11 cellular contexts compared by ENCODE assay signal in the genomic region with DNA sequence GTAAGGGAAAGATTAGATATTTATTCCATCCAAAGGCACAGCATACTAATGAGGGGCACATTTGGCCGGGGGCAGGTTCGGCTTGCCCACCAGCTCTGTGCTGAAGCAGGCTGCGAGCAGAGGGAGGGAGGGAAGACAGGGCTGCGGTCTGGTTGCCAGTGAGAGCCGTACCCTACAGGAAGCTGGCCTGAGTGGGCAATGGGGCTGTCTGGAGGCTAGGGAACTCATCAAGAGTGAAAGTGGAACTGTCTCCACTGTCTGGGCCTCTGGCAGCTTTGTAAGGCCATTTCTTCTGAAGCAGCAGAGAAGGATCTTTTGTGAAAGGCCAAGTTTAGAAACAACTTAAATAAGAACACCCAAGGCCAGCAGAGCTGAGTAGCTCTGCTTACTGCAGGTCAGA. TPM values are rescaled to one million over a fixed set of nuclear protein-coding genes. Genes with fewer than 3 reads are reported as not detected.
DNase-seq lines count a peak whose midpoint lies in the region; ATAC-seq, FAIRE-seq and TF ChIP-seq lines count a peak whose summit lies in the region.
"Had no signal": no experiment of that assay in that cellular context is flagged by ENCODE, and none has a peak within 500 bp of the region (broad histone marks: within the 10 kb centered on the region; RNA-seq: fewer than 3 reads in every experiment).

No MANE protein-coding gene starts in this region.

- no peak overlapping the region for H3K4me3 ChIP-seq in kidney (ENCODE audit: low read length in 2 of 2)
- no peak overlapping the region for H3K4me3 ChIP-seq in A673 (ENCODE audit: low read depth, low read length, poor library complexity, severe bottlenecking)

- H3K27ac ChIP-seq in kidney (ENCODE audit: low read depth in 2 of 2, low read length in 2 of 2) (no peak overlapping the region), A673 (ENCODE audit: low read depth, low read length, poor library complexity, severe bottlenecking) (no peak overlapping the region)

- POLR2A ChIA-PET in A673 (lab: Charles Lee; ENCODE audit: low non-redundant PET), result no interaction called here

- peak; percentile 79 for DNase-seq in Ammon's horn (ENCODE audit: low spot score)
- DNase-seq in GM19239 (ENCODE audit: insufficient read length, low spot score), result peak; percentile 81
- peak; percentile 6 for DNase-seq in cerebellar cortex (ENCODE audit: low spot score)
- no peak for DNase-seq in kidney
- no peak for DNase-seq in A673 (ENCODE audit: low spot score)
- no peak for DNase-seq in AG08395 (ENCODE audit: low spot score)
- DNase-seq: activated CD4-positive, alpha-beta T cell treated with anti-CD3 and anti-CD28 coated beads for 36 hours; IMR-90; stimulated activated CD4-positive, alpha-beta T cell treated with anti-CD3 and anti-CD28 coated beads, Interleukin-1b, Interleukin-23, amount 100 ng/mL, for 48 hours had no signal

- H3K4me1 ChIP-seq in kidney (ENCODE audit: control insufficient read depth in 1 of 2, insufficient read depth in 1 of 2, low read depth in 1 of 2, low read length in 2 of 2) (no peaks in the 10 kb centered on the region), A673 (ENCODE audit: insufficient read depth, low read length, poor library complexity, severe bottlenecking) (peaks cover 34% of the 10 kb centered on the region)

- H3K9me3 ChIP-seq in kidney (ENCODE audit: control insufficient read depth in 1 of 2, low read length in 2 of 2) (no peaks in the 10 kb centered on the region), A673 (ENCODE audit: low read depth, low read length, poor library complexity, severe bottlenecking) (no peaks in the 10 kb centered on the region)

- no peak for FAIRE-seq in GM19239 (lab: Jason Lieb, UNC)
- FAIRE-seq in kidney (lab: Jason Lieb, UNC), result no peak

- CTCF ChIA-PET in A673 (lab: Charles Lee), result no interaction called here

- no peak for TF ChIP-seq CTCF in kidney (IDR thresholded peaks at IDR 0.05; ENCODE audit: borderline replicate concordance, extremely low read depth, insufficient read depth)
- TF ChIP-seq CTCF in A673 (conservative IDR thresholded peaks at IDR 0.05; ENCODE audit: low read depth, low read length), result no peak

- no peaks in the 10 kb centered on the region for H3K27me3 ChIP-seq in A673 (replicated peaks; ENCODE audit: insufficient read depth, low read depth, low read length, poor library complexity)

- BruUV-seq in A673 (replicated peaks; lab: Mats Ljungman, UMichigan), result no TSS peak

- ATAC-seq in HG03108 (IDR thresholded peaks at IDR 0.05; ENCODE audit: unreplicated experiment) (peak; percentile 86), GM19023 (IDR thresholded peaks at IDR 0.05; ENCODE audit: unreplicated experiment) (no peak)
- ATAC-seq: activated CD4-positive, alpha-beta T cell treated with anti-CD3 and anti-CD28 coated beads for 36 hours had no signal

- intact Hi-C loops in kidney (cut with DNase I) (no loop called here), A673 (cut with micrococcal nuclease; ENCODE audit: unreplicated experiment) (no loop called here)

- H3K36me3 ChIP-seq in kidney (ENCODE audit: control insufficient read depth in 1 of 2, insufficient read depth in 2 of 2, low read length in 2 of 2) (no peaks in the 10 kb centered on the region), A673 (ENCODE audit: insufficient read depth, low read length, poor library complexity, severe bottlenecking) (peaks cover 63% of the 10 kb centered on the region)

- H3K9ac ChIP-seq in kidney (ENCODE audit: low read length in 2 of 2), result no peak overlapping the region

RNA-seq across cellular contexts. Expression of a gene that starts 27.0 kb away (rescaled TPM):
- total RNA-seq in kidney, result 0.06 TPM
- polyA plus RNA-seq in kidney (ENCODE audit: insufficient read depth, low read depth, low replicate concordance), result 1.7 TPM
- total RNA-seq in A673 (2021), result 66.0 and 71.9 TPM in 2 replicates
- total RNA-seq: activated CD4-positive, alpha-beta T cell treated with anti-CD3 and anti-CD28 coated beads for 36 hours; IMR-90 had no signal
- polyA plus RNA-seq: IMR-90 had no signal

Comparison
In these comparisons a context has a peak if more than half of its experiments do, and no peak if none do; other contexts are left out.
1. DNase-seq: peak in Ammon's horn (single experiment), GM19239 (single experiment) and cerebellar cortex (single experiment); none in kidney (single experiment), A673 (single experiment) and AG08395 (single experiment).
2. RNA of a gene that starts 27.0 kb away (total RNA-seq): 66.0 to 71.9 TPM in A673; 0.06 TPM in kidney (single experiment); every median in the first group is over 10 times any median in the second.